In the genomic region with DNA sequence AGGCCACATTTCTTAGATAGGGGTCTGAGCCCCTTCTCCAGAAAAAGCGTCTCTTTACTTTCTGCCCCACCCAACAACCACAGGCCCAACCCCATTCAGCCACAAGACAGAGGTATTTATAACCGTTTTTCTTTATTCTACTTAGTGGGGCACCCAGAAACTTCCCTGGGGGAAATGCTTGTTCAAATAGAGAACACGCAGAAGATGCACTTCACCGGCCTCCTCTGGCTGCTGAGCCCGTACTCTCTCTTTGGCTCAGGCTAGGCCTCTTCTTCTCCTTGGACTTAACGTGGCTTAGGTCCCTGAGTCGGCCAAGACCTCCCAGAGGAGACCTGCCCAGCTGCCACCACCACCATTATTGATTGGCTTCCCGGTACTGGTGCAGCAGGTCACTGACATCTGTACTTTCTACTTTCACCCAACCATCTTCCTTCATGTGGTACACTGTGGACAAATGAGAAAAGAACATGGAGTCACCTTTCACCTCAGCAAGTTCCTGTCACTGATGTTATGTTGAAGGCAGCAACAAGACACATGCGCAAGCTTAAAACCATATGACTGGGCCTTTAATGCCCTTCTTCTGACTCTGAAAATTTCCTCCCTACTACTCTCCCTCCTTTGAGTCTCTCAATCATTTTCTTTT, we compare ENCODE assay signal across 2 cellular contexts.
TF ChIP-seq lines count a peak whose summit lies in the region.

No MANE protein-coding gene starts in this region.

TF ChIP-seq in liver, 16 proteins besides CTCF, POLR2A, EP300 and RAD21:
- TF ChIP-seq, protein P1, sequence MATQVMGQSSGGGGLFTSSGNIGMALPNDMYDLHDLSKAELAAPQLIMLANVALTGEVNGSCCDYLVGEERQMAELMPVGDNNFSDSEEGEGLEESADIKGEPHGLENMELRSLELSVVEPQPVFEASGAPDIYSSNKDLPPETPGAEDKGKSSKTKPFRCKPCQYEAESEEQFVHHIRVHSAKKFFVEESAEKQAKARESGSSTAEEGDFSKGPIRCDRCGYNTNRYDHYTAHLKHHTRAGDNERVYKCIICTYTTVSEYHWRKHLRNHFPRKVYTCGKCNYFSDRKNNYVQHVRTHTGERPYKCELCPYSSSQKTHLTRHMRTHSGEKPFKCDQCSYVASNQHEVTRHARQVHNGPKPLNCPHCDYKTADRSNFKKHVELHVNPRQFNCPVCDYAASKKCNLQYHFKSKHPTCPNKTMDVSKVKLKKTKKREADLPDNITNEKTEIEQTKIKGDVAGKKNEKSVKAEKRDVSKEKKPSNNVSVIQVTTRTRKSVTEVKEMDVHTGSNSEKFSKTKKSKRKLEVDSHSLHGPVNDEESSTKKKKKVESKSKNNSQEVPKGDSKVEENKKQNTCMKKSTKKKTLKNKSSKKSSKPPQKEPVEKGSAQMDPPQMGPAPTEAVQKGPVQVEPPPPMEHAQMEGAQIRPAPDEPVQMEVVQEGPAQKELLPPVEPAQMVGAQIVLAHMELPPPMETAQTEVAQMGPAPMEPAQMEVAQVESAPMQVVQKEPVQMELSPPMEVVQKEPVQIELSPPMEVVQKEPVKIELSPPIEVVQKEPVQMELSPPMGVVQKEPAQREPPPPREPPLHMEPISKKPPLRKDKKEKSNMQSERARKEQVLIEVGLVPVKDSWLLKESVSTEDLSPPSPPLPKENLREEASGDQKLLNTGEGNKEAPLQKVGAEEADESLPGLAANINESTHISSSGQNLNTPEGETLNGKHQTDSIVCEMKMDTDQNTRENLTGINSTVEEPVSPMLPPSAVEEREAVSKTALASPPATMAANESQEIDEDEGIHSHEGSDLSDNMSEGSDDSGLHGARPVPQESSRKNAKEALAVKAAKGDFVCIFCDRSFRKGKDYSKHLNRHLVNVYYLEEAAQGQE (IDR thresholded peaks at IDR 0.05), result no peak
- TF ChIP-seq TAF1 (conservative IDR thresholded peaks at IDR 0.05), result no peak
- TF ChIP-seq HNF4G (IDR thresholded peaks at IDR 0.05), result no peak
- TF ChIP-seq, protein P2, sequence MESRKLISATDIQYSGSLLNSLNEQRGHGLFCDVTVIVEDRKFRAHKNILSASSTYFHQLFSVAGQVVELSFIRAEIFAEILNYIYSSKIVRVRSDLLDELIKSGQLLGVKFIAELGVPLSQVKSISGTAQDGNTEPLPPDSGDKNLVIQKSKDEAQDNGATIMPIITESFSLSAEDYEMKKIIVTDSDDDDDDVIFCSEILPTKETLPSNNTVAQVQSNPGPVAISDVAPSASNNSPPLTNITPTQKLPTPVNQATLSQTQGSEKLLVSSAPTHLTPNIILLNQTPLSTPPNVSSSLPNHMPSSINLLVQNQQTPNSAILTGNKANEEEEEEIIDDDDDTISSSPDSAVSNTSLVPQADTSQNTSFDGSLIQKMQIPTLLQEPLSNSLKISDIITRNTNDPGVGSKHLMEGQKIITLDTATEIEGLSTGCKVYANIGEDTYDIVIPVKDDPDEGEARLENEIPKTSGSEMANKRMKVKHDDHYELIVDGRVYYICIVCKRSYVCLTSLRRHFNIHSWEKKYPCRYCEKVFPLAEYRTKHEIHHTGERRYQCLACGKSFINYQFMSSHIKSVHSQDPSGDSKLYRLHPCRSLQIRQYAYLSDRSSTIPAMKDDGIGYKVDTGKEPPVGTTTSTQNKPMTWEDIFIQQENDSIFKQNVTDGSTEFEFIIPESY (IDR thresholded peaks at IDR 0.05), result no peak
- peak; percentile 55 to 69 for TF ChIP-seq HNF4A (conservative IDR thresholded peaks at IDR 0.05)
- peak in 1 of 2 donors; percentile 25 for TF ChIP-seq GABPA (IDR thresholded peaks at IDR 0.05 in 1 of 2, conservative IDR thresholded peaks at IDR 0.05 in 1 of 2)
- TF ChIP-seq, protein P3, sequence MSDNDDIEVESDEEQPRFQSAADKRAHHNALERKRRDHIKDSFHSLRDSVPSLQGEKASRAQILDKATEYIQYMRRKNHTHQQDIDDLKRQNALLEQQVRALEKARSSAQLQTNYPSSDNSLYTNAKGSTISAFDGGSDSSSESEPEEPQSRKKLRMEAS (IDR thresholded peaks at IDR 0.05), result peak; percentile 15
- peak; percentile 79 for TF ChIP-seq SP1 (IDR thresholded peaks at IDR 0.05)
- no peak for TF ChIP-seq FOXA2 (IDR thresholded peaks at IDR 0.05)
- TF ChIP-seq FOXA1 (IDR thresholded peaks at IDR 0.05), result no peak
- peak; percentile 33 for TF ChIP-seq NR2F2 (IDR thresholded peaks at IDR 0.05)
- peak; percentile 73 for TF ChIP-seq YY1 (IDR thresholded peaks at IDR 0.05)
- TF ChIP-seq, protein P4, sequence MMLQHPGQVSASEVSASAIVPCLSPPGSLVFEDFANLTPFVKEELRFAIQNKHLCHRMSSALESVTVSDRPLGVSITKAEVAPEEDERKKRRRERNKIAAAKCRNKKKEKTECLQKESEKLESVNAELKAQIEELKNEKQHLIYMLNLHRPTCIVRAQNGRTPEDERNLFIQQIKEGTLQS (IDR thresholded peaks at IDR 0.05), result no peak
- no peak for TF ChIP-seq EGR1 (IDR thresholded peaks at IDR 0.05; ENCODE audit: low read depth in 2 of 2)
- peak; percentile 76 to 86 for TF ChIP-seq RXRA (IDR thresholded peaks at IDR 0.05)
- TF ChIP-seq JUND (IDR thresholded peaks at IDR 0.05), result no peak

TF ChIP-seq in HepG2, 621 proteins besides CTCF, POLR2A, EP300 and RAD21:
- TF ChIP-seq, protein P5, sequence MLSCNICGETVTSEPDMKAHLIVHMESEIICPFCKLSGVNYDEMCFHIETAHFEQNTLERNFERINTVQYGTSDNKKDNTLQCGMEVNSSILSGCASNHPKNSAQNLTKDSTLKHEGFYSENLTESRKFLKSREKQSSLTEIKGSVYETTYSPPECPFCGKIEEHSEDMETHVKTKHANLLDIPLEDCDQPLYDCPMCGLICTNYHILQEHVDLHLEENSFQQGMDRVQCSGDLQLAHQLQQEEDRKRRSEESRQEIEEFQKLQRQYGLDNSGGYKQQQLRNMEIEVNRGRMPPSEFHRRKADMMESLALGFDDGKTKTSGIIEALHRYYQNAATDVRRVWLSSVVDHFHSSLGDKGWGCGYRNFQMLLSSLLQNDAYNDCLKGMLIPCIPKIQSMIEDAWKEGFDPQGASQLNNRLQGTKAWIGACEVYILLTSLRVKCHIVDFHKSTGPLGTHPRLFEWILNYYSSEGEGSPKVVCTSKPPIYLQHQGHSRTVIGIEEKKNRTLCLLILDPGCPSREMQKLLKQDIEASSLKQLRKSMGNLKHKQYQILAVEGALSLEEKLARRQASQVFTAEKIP (CRISPR knock-in tag; IDR thresholded peaks at IDR 0.05; ENCODE audit: borderline replicate concordance), result no peak
- TF ChIP-seq ZBTB3 (CRISPR knock-in tag; IDR thresholded peaks at IDR 0.05; ENCODE audit: borderline replicate concordance, low read depth), result no peak
- TF ChIP-seq ZNF446 (CRISPR knock-in tag; IDR thresholded peaks at IDR 0.05), result no peak
- no peak for TF ChIP-seq AHR (CRISPR knock-in tag; IDR thresholded peaks at IDR 0.05)
- TF ChIP-seq ZNF569 (CRISPR knock-in tag; IDR thresholded peaks at IDR 0.05; ENCODE audit: borderline replicate concordance), result no peak
- TF ChIP-seq ZNF510 (CRISPR knock-in tag; IDR thresholded peaks at IDR 0.05; ENCODE audit: low read depth), result no peak
- TF ChIP-seq, protein P6, sequence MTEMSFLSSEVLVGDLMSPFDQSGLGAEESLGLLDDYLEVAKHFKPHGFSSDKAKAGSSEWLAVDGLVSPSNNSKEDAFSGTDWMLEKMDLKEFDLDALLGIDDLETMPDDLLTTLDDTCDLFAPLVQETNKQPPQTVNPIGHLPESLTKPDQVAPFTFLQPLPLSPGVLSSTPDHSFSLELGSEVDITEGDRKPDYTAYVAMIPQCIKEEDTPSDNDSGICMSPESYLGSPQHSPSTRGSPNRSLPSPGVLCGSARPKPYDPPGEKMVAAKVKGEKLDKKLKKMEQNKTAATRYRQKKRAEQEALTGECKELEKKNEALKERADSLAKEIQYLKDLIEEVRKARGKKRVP (CRISPR knock-in tag; IDR thresholded peaks at IDR 0.05), result no peak
TF ChIP-seq in HepG2: peak in this region for 0.
